ENCODE assay signal across 8 cellular contexts in the genomic region with DNA sequence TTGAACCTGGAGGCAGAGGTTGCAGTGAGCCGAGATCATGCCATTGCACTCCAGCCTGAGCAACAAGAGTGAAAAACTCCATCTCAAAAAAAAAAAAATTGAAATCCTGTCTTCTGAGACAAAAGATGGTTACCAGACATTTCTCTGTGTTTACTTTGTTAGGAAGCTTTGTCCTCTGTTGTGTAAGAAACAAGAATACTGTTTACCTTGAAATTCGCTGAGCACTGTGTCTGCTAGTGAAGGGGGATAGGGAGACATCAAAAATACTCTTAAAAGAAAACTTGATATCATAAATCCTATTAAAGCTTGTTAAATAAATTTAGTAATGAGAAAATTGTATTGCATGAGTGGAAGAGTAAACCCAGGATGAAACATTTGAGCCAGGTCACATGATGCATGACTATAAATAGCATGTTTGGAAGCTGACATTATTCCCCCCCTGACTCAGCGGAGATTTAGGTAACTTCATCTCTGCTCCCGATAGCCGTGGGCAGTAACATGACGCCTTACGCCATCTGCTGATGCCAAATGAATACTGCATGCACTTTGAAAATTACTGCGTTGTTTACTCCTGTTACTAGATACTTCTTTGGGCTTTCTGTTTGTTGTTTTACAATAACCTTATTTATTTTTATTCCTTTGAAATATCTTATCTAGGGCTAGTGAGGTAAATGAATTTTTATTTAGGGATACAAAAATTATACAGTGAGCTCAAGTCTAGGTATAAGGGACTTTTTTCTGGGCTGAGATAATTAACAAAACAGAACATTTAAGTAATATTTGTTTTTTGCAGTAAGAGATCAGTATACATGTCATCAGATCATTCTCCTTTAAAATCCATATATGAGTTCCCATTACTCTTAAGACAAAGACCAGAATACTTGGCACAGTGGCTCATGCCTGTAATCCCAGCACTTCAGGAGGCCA.
A peak's percentile ranks its signal among the peaks of the same experiment; 100 is the strongest.
DNase-seq lines count a peak whose midpoint lies in the region; ATAC-seq and TF ChIP-seq lines count a peak whose summit lies in the region.

No MANE protein-coding gene starts in this region.

- no peak overlapping the region for H3K4me3 ChIP-seq in brain microvascular endothelial cell (ENCODE audit: low read depth, low read length)

- H3K36me3 Mint-ChIP-seq in T-helper 17 cell (ENCODE audit: low read depth) = no peaks in the 10 kb centered on the region

- peaks cover 5% of the 10 kb centered on the region for H3K4me1 Mint-ChIP-seq in T-helper 17 cell

- H3K4me3 Mint-ChIP-seq in T-helper 17 cell = no peak overlapping the region

- DNase-seq in DMS 273 (lab: John Stamatoyannopoulos, UW; ENCODE audit: unreplicated experiment) (peak; percentile 93), HCEC 1CT (peak; percentile 95), NCI-H1694 (lab: John Stamatoyannopoulos, UW) (peak; percentile 92), T-helper 17 cell (peak in 2 of 3 donors; percentile 13 to 27), brain microvascular endothelial cell (peak; percentile 91), inferior parietal cortex (ENCODE audit: extremely low spot score) (peak; percentile 87)
- peak; percentile 27 for DNase-seq in stimulated activated CD4-positive, alpha-beta T cell treated with anti-CD3 and anti-CD28 coated beads, Interleukin-12 subunit alpha, Interleukin-12 subunit beta, amount 100 ng/mL, for 4 hours

- peaks cover 5% of the 10 kb centered on the region for H3K27me3 Mint-ChIP-seq in T-helper 17 cell

- TF ChIP-seq CTCF in brain microvascular endothelial cell (IDR thresholded peaks at IDR 0.05; ENCODE audit: low read depth, low read length, missing control alignments) = peak; percentile 89

- no peaks in the 10 kb centered on the region for H3K9me3 ChIP-seq in T-helper 17 cell (ENCODE audit: control insufficient read depth, low read length, poor library complexity, severe bottlenecking)

- peak; percentile 81 for ATAC-seq in T-helper 17 cell
- ATAC-seq in HG03469 (IDR thresholded peaks at IDR 0.05; ENCODE audit: unreplicated experiment) = no peak

- no peaks in the 10 kb centered on the region for H3K27me3 ChIP-seq in brain microvascular endothelial cell (replicated peaks)

- H3K27ac Mint-ChIP-seq in T-helper 17 cell = no peak overlapping the region

- in situ Hi-C loops in brain microvascular endothelial cell (cut with HindIII; ENCODE audit: low pct_ligation_motif_present, low sequenced_read_pairs) = loop anchor here (25.0 kb wide), 2 partner anchors 173 to 398 kb away; no protein-coding TSS in a partner anchor

- peaks cover 3% of the 10 kb centered on the region for H3K36me3 ChIP-seq in brain microvascular endothelial cell (replicated peaks)

- H3K27ac ChIP-seq in brain microvascular endothelial cell = peak overlapping the region; percentile 64

Comparison
In these comparisons a context has a peak if more than half of its experiments do, and no peak if none do; other contexts are left out.
1. DNase-seq: peak in every context shown above with its lines; median percentile 95 in HCEC 1CT; 93 in DMS 273; 92 in NCI-H1694; 91 in brain microvascular endothelial cell; 87 in inferior parietal cortex; 27 in stimulated activated CD4-positive, alpha-beta T cell treated with anti-CD3 and anti-CD28 coated beads, Interleukin-12 subunit alpha, Interleukin-12 subunit beta, amount 100 ng/mL, for 4 hours; 20 in T-helper 17 cell.